In the genomic region with DNA sequence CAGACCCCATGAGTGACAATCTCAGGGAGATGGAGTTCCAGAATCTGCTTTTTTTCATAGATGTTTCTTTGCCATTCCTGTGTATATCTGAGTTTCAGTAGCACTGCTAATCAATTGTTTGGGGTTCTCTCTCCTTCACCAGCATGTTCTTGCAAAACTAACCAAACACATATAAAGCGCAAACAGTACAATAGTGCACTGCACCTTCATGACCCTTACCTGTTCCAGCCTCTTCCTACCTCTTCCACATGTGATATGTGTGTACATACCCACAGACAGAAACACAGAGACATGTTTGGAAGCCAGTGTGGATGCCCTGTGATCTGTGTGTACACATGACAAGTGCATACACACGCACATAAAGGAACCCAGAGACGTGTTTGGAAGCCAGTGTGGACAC, we compare ENCODE assay signal across 8 cellular contexts. TPM values are rescaled to one million over a fixed set of nuclear protein-coding genes. Genes with fewer than 3 reads are reported as not detected.
DNase-seq lines count a peak whose midpoint lies in the region; ATAC-seq, FAIRE-seq and TF ChIP-seq lines count a peak whose summit lies in the region.

No MANE protein-coding gene starts in this region.

- H3K4me3 ChIP-seq in keratinocyte (ENCODE audit: control insufficient read depth in 2 of 3, extremely low read depth in 1 of 3, insufficient read depth in 2 of 3, low read depth in 1 of 3, low read length in 3 of 3) = peak overlapping the region in 1 of 3 experiments; percentile 77
- peak overlapping the region; percentile 56 to 94 (median 83) for H3K4me3 ChIP-seq in subcutaneous abdominal adipose tissue (ENCODE audit: low read depth in 1 of 5, low read length in 5 of 5)

- peaks cover 50% of the 10 kb centered on the region for H3K79me2 ChIP-seq in keratinocyte (ENCODE audit: control insufficient read depth, insufficient read depth, low read length)

- H4K20me1 ChIP-seq in keratinocyte (ENCODE audit: control insufficient read depth, extremely low read depth, insufficient read depth, low read length) = no peaks in the 10 kb centered on the region

- no peak for TF ChIP-seq CTCF in keratinocyte (optimal IDR thresholded peaks at IDR 0.05 in 1 of 3, IDR thresholded peaks at IDR 0.05 in 1 of 3, conservative IDR thresholded peaks at IDR 0.05 in 1 of 3; ENCODE audit: extremely low read depth in 1 of 3, insufficient read depth in 2 of 3, low read length in 3 of 3)

- H3K36me3 Mint-ChIP-seq in activated naive CD4-positive, alpha-beta T cell treated with anti-CD3 and anti-CD28 coated beads, Interleukin-2, amount 10 ng/mL, durations not matched to agents 7 days and 5 days = peaks cover 40% of the 10 kb centered on the region
- H3K36me3 Mint-ChIP-seq in activated T-helper 2 cell treated with anti-CD3 and anti-CD28 coated beads, Interferon-gamma antibody, Interleukin-2, Interleukin-4, amounts not matched to agents 10 μg/mL and 5 μg/mL and 100 μg/mL, durations not matched to agents 14 hours and 24 hours and 36 hours (ENCODE audit: low read depth) = peaks cover 53% of the 10 kb centered on the region

- dilution Hi-C loops in keratinocyte (cut with MboI; ENCODE audit: extremely low pct_ligation_motif_present, low sequenced_read_pairs) = no loop called here

- CTCF ChIA-PET in activated naive CD4-positive, alpha-beta T cell treated with anti-CD3 and anti-CD28 coated beads, Interleukin-2, amount 10 ng/mL, durations not matched to agents 7 days and 5 days (lab: Charles Lee) = interaction anchor here (0.9 kb wide), 1 partner anchor 144 kb away, joined by 5 read pairs; no protein-coding TSS in a partner anchor

- intact Hi-C loops in activated T-helper 2 cell treated with anti-CD3 and anti-CD28 coated beads, Interferon-gamma antibody, Interleukin-2, Interleukin-4, amounts not matched to agents 10 μg/mL and 5 μg/mL and 100 μg/mL, durations not matched to agents 14 hours and 24 hours and 36 hours (cut with micrococcal nuclease) = loop anchor here (5.0 kb wide), 3 partner anchors 145 to 355 kb away; no protein-coding TSS in a partner anchor

- no peak overlapping the region for H3K9ac ChIP-seq in keratinocyte (ENCODE audit: control insufficient read depth, extremely low read depth, insufficient read depth, low read length)
- H3K9ac ChIP-seq in subcutaneous abdominal adipose tissue (ENCODE audit: low read length in 5 of 5) = peak overlapping the region in 2 of 5 donors; percentile 33 to 50

- peak overlapping the region; percentile 83 for H3K4me3 Mint-ChIP-seq in activated naive CD4-positive, alpha-beta T cell treated with anti-CD3 and anti-CD28 coated beads, Interleukin-2, amount 10 ng/mL, durations not matched to agents 7 days and 5 days
- peak overlapping the region; percentile 73 for H3K4me3 Mint-ChIP-seq in activated T-helper 2 cell treated with anti-CD3 and anti-CD28 coated beads, Interferon-gamma antibody, Interleukin-2, Interleukin-4, amounts not matched to agents 10 μg/mL and 5 μg/mL and 100 μg/mL, durations not matched to agents 14 hours and 24 hours and 36 hours (ENCODE audit: low read depth)

- DNase-seq in activated naive CD4-positive, alpha-beta T cell treated with anti-CD3 and anti-CD28 coated beads, Interleukin-2, amount 10 ng/mL, durations not matched to agents 7 days and 5 days = no peak
- DNase-seq in activated naive CD4-positive, alpha-beta T cell treated with anti-CD3 and anti-CD28 coated beads, Interleukin-2, amount 50 U/mL, for 16 hours = no peak
- DNase-seq in activated T-helper 2 cell treated with anti-CD3 and anti-CD28 coated beads, Interferon-gamma antibody, Interleukin-2, Interleukin-4, amounts not matched to agents 10 μg/mL and 5 μg/mL and 100 μg/mL, durations not matched to agents 14 hours and 24 hours and 36 hours (ENCODE audit: low spot score) = no peak
- DNase-seq in keratinocyte (ENCODE audit: low read depth, low spot score) (no peak), OCI-M1 (lab: John Stamatoyannopoulos, UW) (no peak), foreskin melanocyte (no peak)

- no peak for FAIRE-seq in keratinocyte (lab: Jason Lieb, UNC)

- H3K27me3 Mint-ChIP-seq in activated naive CD4-positive, alpha-beta T cell treated with anti-CD3 and anti-CD28 coated beads, Interleukin-2, amount 10 ng/mL, durations not matched to agents 7 days and 5 days = no peaks in the 10 kb centered on the region
- no peaks in the 10 kb centered on the region for H3K27me3 Mint-ChIP-seq in activated T-helper 2 cell treated with anti-CD3 and anti-CD28 coated beads, Interferon-gamma antibody, Interleukin-2, Interleukin-4, amounts not matched to agents 10 μg/mL and 5 μg/mL and 100 μg/mL, durations not matched to agents 14 hours and 24 hours and 36 hours (ENCODE audit: low read depth)

- H3K27ac Mint-ChIP-seq in activated naive CD4-positive, alpha-beta T cell treated with anti-CD3 and anti-CD28 coated beads, Interleukin-2, amount 10 ng/mL, durations not matched to agents 7 days and 5 days = peak overlapping the region; percentile 82
- H3K27ac Mint-ChIP-seq in activated T-helper 2 cell treated with anti-CD3 and anti-CD28 coated beads, Interferon-gamma antibody, Interleukin-2, Interleukin-4, amounts not matched to agents 10 μg/mL and 5 μg/mL and 100 μg/mL, durations not matched to agents 14 hours and 24 hours and 36 hours = peak overlapping the region; percentile 70

- H3K4me1 ChIP-seq in keratinocyte (ENCODE audit: control insufficient read depth, extremely low read depth, insufficient read depth, low read length) (peaks cover 10% of the 10 kb centered on the region), subcutaneous abdominal adipose tissue (ENCODE audit: control insufficient read depth in 5 of 5, insufficient read depth in 5 of 5, low read length in 5 of 5) (peaks cover 0 to 24% (median 19%) of the 10 kb centered on the region in 5 donors)

- H3K9me3 Mint-ChIP-seq in activated naive CD4-positive, alpha-beta T cell treated with anti-CD3 and anti-CD28 coated beads, Interleukin-2, amount 10 ng/mL, durations not matched to agents 7 days and 5 days = no peaks in the 10 kb centered on the region
- no peaks in the 10 kb centered on the region for H3K9me3 Mint-ChIP-seq in activated T-helper 2 cell treated with anti-CD3 and anti-CD28 coated beads, Interferon-gamma antibody, Interleukin-2, Interleukin-4, amounts not matched to agents 10 μg/mL and 5 μg/mL and 100 μg/mL, durations not matched to agents 14 hours and 24 hours and 36 hours

- H3K27ac ChIP-seq in keratinocyte (ENCODE audit: control insufficient read depth, insufficient read depth, low read length) = peak overlapping the region; percentile 70
- no peak overlapping the region for H3K27ac ChIP-seq in subcutaneous abdominal adipose tissue (ENCODE audit: low read depth, low read length)

- no peaks in the 10 kb centered on the region for H3K9me1 ChIP-seq in keratinocyte (ENCODE audit: control insufficient read depth, extremely low read depth, insufficient read depth, low read length)

- peaks cover 40% of the 10 kb centered on the region for H3K4me1 Mint-ChIP-seq in activated naive CD4-positive, alpha-beta T cell treated with anti-CD3 and anti-CD28 coated beads, Interleukin-2, amount 10 ng/mL, durations not matched to agents 7 days and 5 days
- H3K4me1 Mint-ChIP-seq in activated T-helper 2 cell treated with anti-CD3 and anti-CD28 coated beads, Interferon-gamma antibody, Interleukin-2, Interleukin-4, amounts not matched to agents 10 μg/mL and 5 μg/mL and 100 μg/mL, durations not matched to agents 14 hours and 24 hours and 36 hours (ENCODE audit: low read depth) = peaks cover 40% of the 10 kb centered on the region

- H3K36me3 ChIP-seq in keratinocyte (ENCODE audit: control insufficient read depth in 2 of 2, extremely low read depth in 1 of 2, insufficient read depth in 2 of 2, low read length in 2 of 2) = no peaks in the 10 kb centered on the region
- no peaks in the 10 kb centered on the region for H3K36me3 ChIP-seq in subcutaneous abdominal adipose tissue (ENCODE audit: control insufficient read depth in 5 of 5, insufficient read depth in 5 of 5, low read length in 5 of 5)

- peak overlapping the region; percentile 28 for H2AFZ ChIP-seq in keratinocyte (ENCODE audit: control insufficient read depth, low read length)

- H3K9me3 ChIP-seq in keratinocyte (ENCODE audit: control insufficient read depth, low read depth, low read length) (no peaks in the 10 kb centered on the region), subcutaneous abdominal adipose tissue (ENCODE audit: control insufficient read depth in 5 of 5, low read length in 5 of 5) (no peaks in the 10 kb centered on the region)

- ATAC-seq in GM19328 (IDR thresholded peaks at IDR 0.05; ENCODE audit: unreplicated experiment) = no peak

- peak overlapping the region; percentile 52 for H3K4me2 ChIP-seq in keratinocyte (ENCODE audit: control insufficient read depth, extremely low read depth, insufficient read depth, low read depth, low read length)

- H3K27me3 ChIP-seq in keratinocyte (ENCODE audit: control insufficient read depth, extremely low read depth, insufficient read depth, low read length) (no peaks in the 10 kb centered on the region), subcutaneous abdominal adipose tissue (ENCODE audit: control insufficient read depth in 5 of 5, insufficient read depth in 4 of 5, low read length in 5 of 5) (no peaks in the 10 kb centered on the region)

RNA-seq across cellular contexts. Expression of gene CEP43, which starts 1.8 kb away (rescaled TPM):
- total RNA-seq in activated T-helper 2 cell treated with anti-CD3 and anti-CD28 coated beads, Interferon-gamma antibody, Interleukin-2, Interleukin-4, amounts not matched to agents 10 μg/mL and 5 μg/mL and 100 μg/mL, durations not matched to agents 14 hours and 24 hours and 36 hours = 15.9 and 18.1 TPM in 2 replicates
- polyA plus RNA-seq in keratinocyte = 9.6 to 18.4 TPM (median 11.5 TPM) in 3 replicates
- polyA plus RNA-seq in keratinocyte (2011; ENCODE audit: low read depth) = 14.1 TPM
- 8.4 and 14.1 TPM in 2 replicates for polyA plus RNA-seq in keratinocyte (2011; cell fraction: cytosol; rRNA removed)
- polyA plus RNA-seq in keratinocyte (2011; cell fraction: nucleus; rRNA removed) = 22.0 and 26.3 TPM in 2 replicates
- polyA plus RNA-seq in keratinocyte (2012; ENCODE audit: low replicate concordance) = 7.3 and 7.9 TPM in 2 replicates
- 2.5 to 13.9 TPM (median 5.8 TPM) in 3 replicates for polyA minus RNA-seq in keratinocyte
- polyA minus RNA-seq in keratinocyte (2011; cell fraction: cytosol; rRNA and poly(A)+ RNA removed) = 4.0 TPM
- polyA minus RNA-seq in keratinocyte (2011; cell fraction: nucleus; rRNA and poly(A)+ RNA removed) = 3.1 and 7.8 TPM in 2 replicates

RNA-seq across cellular contexts. Expression of gene RNASET2, which starts 41.0 kb away (rescaled TPM):
- 53.4 and 56.2 TPM in 2 replicates for total RNA-seq in activated T-helper 2 cell treated with anti-CD3 and anti-CD28 coated beads, Interferon-gamma antibody, Interleukin-2, Interleukin-4, amounts not matched to agents 10 μg/mL and 5 μg/mL and 100 μg/mL, durations not matched to agents 14 hours and 24 hours and 36 hours
- polyA plus RNA-seq in keratinocyte = 15.4 to 21.5 TPM (median 20.3 TPM) in 3 replicates
- 6.2 TPM for polyA plus RNA-seq in keratinocyte (2011; ENCODE audit: low read depth)
- polyA plus RNA-seq in keratinocyte (2011; cell fraction: cytosol; rRNA removed) = 13.7 and 16.8 TPM in 2 replicates
- polyA plus RNA-seq in keratinocyte (2011; cell fraction: nucleus; rRNA removed) = 20.3 and 20.4 TPM in 2 replicates
- 6.8 and 14.5 TPM in 2 replicates for polyA plus RNA-seq in keratinocyte (2012; ENCODE audit: low replicate concordance)
- polyA minus RNA-seq in keratinocyte = 7.2 to 10.9 TPM (median 7.5 TPM) in 3 replicates
- 18.4 TPM for polyA minus RNA-seq in keratinocyte (2011; cell fraction: cytosol; rRNA and poly(A)+ RNA removed)
- 6.3 and 8.3 TPM in 2 replicates for polyA minus RNA-seq in keratinocyte (2011; cell fraction: nucleus; rRNA and poly(A)+ RNA removed)
